17 cellular contexts compared by ENCODE assay signal in genomic region chr2:239814917-239815637, GRCh38.
A peak's percentile ranks its signal among the peaks of the same experiment; 100 is the strongest.
DNase-seq lines count a peak whose midpoint lies in the region; ATAC-seq and TF ChIP-seq lines count a peak whose summit lies in the region.
"Had no signal": no experiment of that assay in that cellular context is flagged by ENCODE, and none has a peak within 500 bp of the region (broad histone marks: within the 10 kb centered on the region; RNA-seq: fewer than 3 reads in every experiment).

No MANE protein-coding gene starts in this region.

- peak overlapping the region; percentile 65 to 94 (median 77) for H3K27ac Mint-ChIP-seq in brain
- H3K27ac Mint-ChIP-seq: activated T-helper 2 cell treated with anti-CD3 and anti-CD28 coated beads, Interferon-gamma antibody, Interleukin-2, Interleukin-4, amounts not matched to agents 10 μg/mL and 5 μg/mL and 100 μg/mL, durations not matched to agents 14 hours and 24 hours and 36 hours; stimulated activated naive B cell treated with anti-CD40 and anti-IgM and Interleukin-4, amounts not matched to agents 10 μg/mL and 1 μg/mL and 100 μg/mL, for 72 hours; T-cell had no signal

- no peaks in the 10 kb centered on the region for H3K36me3 Mint-ChIP-seq in brain
- H3K36me3 Mint-ChIP-seq: stimulated activated naive B cell treated with anti-CD40 and anti-IgM and Interleukin-4, amounts not matched to agents 10 μg/mL and 1 μg/mL and 100 μg/mL, for 72 hours; T-cell had no signal

- 60% methylated on average over 4 of the region's 19 CpGs; no CpG with 5 or more reads in 1 of the 2 experiments for WGBS in IMR-90 (ENCODE audit: extremely low coverage in 2 of 2, insufficient read length in 1 of 2), 2 experiments
- WGBS in sigmoid colon, 2 donors, result 25 to 66% methylated on average over 19 of the region's 19 CpGs

- no peak for TF ChIP-seq CTCF in IMR-90 (conservative IDR thresholded peaks at IDR 0.05; ENCODE audit: low read depth, low read length)
- TF ChIP-seq CTCF in brain (conservative IDR thresholded peaks at IDR 0.05), result no peak
- TF ChIP-seq CTCF in sigmoid colon (IDR thresholded peaks at IDR 0.05), result no peak

- POLR2A ChIA-PET in IMR-90 (lab: Charles Lee; ENCODE audit: unreplicated experiment), result no interaction called here

- H2AK9ac ChIP-seq in IMR-90 (replicated peaks; ENCODE audit: low read depth, low read length, poor library complexity), result no peak overlapping the region

- in situ Hi-C loops in IMR-90 (cut with MboI; ENCODE audit: low sequenced_read_pairs), result no loop called here

- H3K56ac ChIP-seq in IMR-90 (ENCODE audit: extremely low read depth, insufficient read depth, low read length), result no peak overlapping the region

- H3K4me2 ChIP-seq in IMR-90 (ENCODE audit: low read depth, low read length), result no peak overlapping the region

- H3K9me3 ChIP-seq in IMR-90 (ENCODE audit: control insufficient read depth, insufficient read depth, low read length) (peaks cover 49% of the 10 kb centered on the region), sigmoid colon (no peaks in the 10 kb centered on the region), SJCRH30 (replicated peaks) (no peaks in the 10 kb centered on the region)
- H3K9me3 ChIP-seq: breast epithelium had no signal

- no peak overlapping the region for H2BK15ac ChIP-seq in IMR-90 (ENCODE audit: low read depth, low read length)

- DNase-seq in IMR-90 (no peak), left kidney (ENCODE audit: low read depth, low spot score) (peak; percentile 55), sigmoid colon (peak; percentile 92), HCEC 1CT (no peak), NCI-H2227 treated with DMSO at 0.1 percent for 48 hours (lab: John Stamatoyannopoulos, UW) (no peak), SJCRH30 (no peak), T-helper 9 cell (no peak)
- DNase-seq: activated CD4-positive, alpha-beta T cell treated with anti-CD3 and anti-CD28 coated beads, Interleukin-2, amount 50 U/mL, for 1 hour; C1 segment of cervical spinal cord; EL; NCI-H1930; stimulated activated CD4-positive, alpha-beta T cell treated with anti-CD3 and anti-CD28 coated beads, Interleukin-4, amount 100 ng/mL, for 4 hours; stimulated activated naive B cell treated with anti-CD40 and anti-IgM and Interleukin-4, amounts not matched to agents 10 μg/mL and 1 μg/mL and 100 μg/mL, for 72 hours; T-cell had no signal

- peaks cover 58% of the 10 kb centered on the region for H3K4me1 Mint-ChIP-seq in brain
- H3K4me1 Mint-ChIP-seq: T-cell had no signal

- H4K91ac ChIP-seq in IMR-90 (ENCODE audit: insufficient read depth, low read depth, low read length), result no peak overlapping the region

- H3K27me3 Mint-ChIP-seq in brain, result no peaks in the 10 kb centered on the region

- intact Hi-C loops in IMR-90 (cut with micrococcal nuclease) (no loop called here), sigmoid colon (cut with DNase I) (loop anchor here (10.0 kb wide), 5 partner anchors 170 to 740 kb away; partner anchors contain the start of gene HDAC4)

- H3K4me3 Mint-ChIP-seq in brain, result no peak overlapping the region
- H3K4me3 Mint-ChIP-seq: stimulated activated naive B cell treated with anti-CD40 and anti-IgM and Interleukin-4, amounts not matched to agents 10 μg/mL and 1 μg/mL and 100 μg/mL, for 72 hours; T-cell had no signal

- no peak overlapping the region for H3K18ac ChIP-seq in IMR-90 (ENCODE audit: low read depth, low read length)

- TF ChIP-seq EP300 in sigmoid colon (IDR thresholded peaks at IDR 0.05), result peak in 3 of 4 donors; percentile 43 to 92 (median 82)

- H3K36me3 ChIP-seq in IMR-90 (ENCODE audit: control insufficient read depth, insufficient read depth, low read length), result no peaks in the 10 kb centered on the region
- H3K36me3 ChIP-seq in sigmoid colon, result no peaks in the 10 kb centered on the region
- no peaks in the 10 kb centered on the region for H3K36me3 ChIP-seq in SJCRH30
- H3K36me3 ChIP-seq: breast epithelium had no signal

- no peak overlapping the region for H4K8ac ChIP-seq in IMR-90 (ENCODE audit: low read depth in 2 of 2, low read length in 2 of 2)

- no peak overlapping the region for H2AK5ac ChIP-seq in IMR-90 (ENCODE audit: low read depth, low read length)

- TF ChIP-seq RAD21 in IMR-90 (IDR thresholded peaks at IDR 0.05; ENCODE audit: low read length), result no peak

- no peak overlapping the region for H3K9ac ChIP-seq in IMR-90 (ENCODE audit: low read depth, low read length)

- H3K27ac ChIP-seq in IMR-90 (ENCODE audit: insufficient read depth, low read length) (no peak overlapping the region), sigmoid colon (peak overlapping the region; percentile 89 to 97 (median 92)), SJCRH30 (no peak overlapping the region)

- H3K23ac ChIP-seq in IMR-90 (ENCODE audit: low read depth, low read length), result no peak overlapping the region

- no peaks in the 10 kb centered on the region for H3K79me1 ChIP-seq in IMR-90 (ENCODE audit: low read depth in 1 of 2, low read length in 2 of 2)

- CTCF ChIA-PET in IMR-90 (lab: Yijun Ruan, JAX), result no interaction called here

- no peak for TF ChIP-seq POLR2A in IMR-90 (IDR thresholded peaks at IDR 0.05; ENCODE audit: low read depth, low read length)
- no peak for TF ChIP-seq POLR2A in sigmoid colon (IDR thresholded peaks at IDR 0.05)

- no peaks in the 10 kb centered on the region for H4K20me1 ChIP-seq in IMR-90 (ENCODE audit: insufficient read depth, low read length)

- peak overlapping the region; percentile 58 for H2AFZ ChIP-seq in IMR-90 (replicated peaks; ENCODE audit: low read length, poor library complexity)

- no peak overlapping the region for H2BK20ac ChIP-seq in IMR-90 (ENCODE audit: low read depth, low read length)

- no peak overlapping the region for H2BK120ac ChIP-seq in IMR-90 (ENCODE audit: low read depth, low read length)

- H3K14ac ChIP-seq in IMR-90 (replicated peaks; ENCODE audit: low read depth, low read length), result no peak overlapping the region

- H3K4ac ChIP-seq in IMR-90 (ENCODE audit: low read depth, low read length), result no peak overlapping the region

- no peak overlapping the region for H3K4me3 ChIP-seq in IMR-90 (ENCODE audit: insufficient read depth, low read depth, low read length)
- H3K4me3 ChIP-seq in sigmoid colon, result peak overlapping the region in 1 of 4 donors; percentile 3
- H3K4me3 ChIP-seq in SJCRH30, result no peak overlapping the region
- H3K4me3 ChIP-seq: breast epithelium had no signal

- H2BK5ac ChIP-seq in IMR-90 (ENCODE audit: low read depth, low read length, poor library complexity, severe bottlenecking), result no peak overlapping the region

- H3K9me1 ChIP-seq in IMR-90 (ENCODE audit: insufficient read depth, low read length), result no peaks in the 10 kb centered on the region

- H4K5ac ChIP-seq in IMR-90 (ENCODE audit: low read depth, low read length), result no peak overlapping the region

- H3K4me1 ChIP-seq in IMR-90 (ENCODE audit: control insufficient read depth, insufficient read depth, low read length) (no peaks in the 10 kb centered on the region), sigmoid colon (peaks cover 0 to 48% (median 40%) of the 10 kb centered on the region in 4 donors), SJCRH30 (no peaks in the 10 kb centered on the region)
- H3K4me1 ChIP-seq: breast epithelium had no signal

- H3K27me3 ChIP-seq in IMR-90 (ENCODE audit: control insufficient read depth, insufficient read depth, low read length) (no peaks in the 10 kb centered on the region), sigmoid colon (no peaks in the 10 kb centered on the region), SJCRH30 (peaks cover 6% of the 10 kb centered on the region; the same call in 1 of the 2 replicates)

- no TSS peak for BruUV-seq in IMR-90 (replicated peaks; lab: Mats Ljungman, UMichigan)

- ATAC-seq in IMR-90 (ENCODE audit: low read depth), result no peak
- ATAC-seq: stimulated activated naive B cell treated with anti-CD40 and anti-IgM and Interleukin-4, amounts not matched to agents 10 μg/mL and 1 μg/mL and 100 μg/mL, for 72 hours; T-cell had no signal

- H3K9me3 Mint-ChIP-seq in brain, result no peaks in the 10 kb centered on the region
- H3K9me3 Mint-ChIP-seq: activated T-helper 2 cell treated with anti-CD3 and anti-CD28 coated beads, Interferon-gamma antibody, Interleukin-2, Interleukin-4, amounts not matched to agents 10 μg/mL and 5 μg/mL and 100 μg/mL, durations not matched to agents 14 hours and 24 hours and 36 hours; T-cell had no signal

- dilution Hi-C loops in IMR-90 (cut with HindIII; ENCODE audit: low sequenced_read_pairs, unreplicated experiment), result no loop called here

TF ChIP-seq in IMR-90, 13 proteins besides CTCF, POLR2A, EP300 and RAD21 (continues in another document):
- no peak for TF ChIP-seq RCOR1 (IDR thresholded peaks at IDR 0.05; ENCODE audit: insufficient replicate concordance, low read length)
- no peak for TF ChIP-seq MXI1 (IDR thresholded peaks at IDR 0.05; ENCODE audit: borderline replicate concordance, low read depth, low read length)
- no peak for TF ChIP-seq FOS (IDR thresholded peaks at IDR 0.05; ENCODE audit: low read depth, low read length)
- TF ChIP-seq NFE2L2 (IDR thresholded peaks at IDR 0.05; ENCODE audit: low read depth, low read length), result no peak
- TF ChIP-seq RFX5 (IDR thresholded peaks at IDR 0.05; ENCODE audit: low read depth, low read length), result no peak
- TF ChIP-seq ELK1 (IDR thresholded peaks at IDR 0.05; ENCODE audit: borderline replicate concordance, low read depth, low read length), result no peak
- no peak for TF ChIP-seq USF2 (IDR thresholded peaks at IDR 0.05; ENCODE audit: low read depth, low read length)
- TF ChIP-seq MAZ (IDR thresholded peaks at IDR 0.05; ENCODE audit: borderline replicate concordance, low read depth, low read length), result no peak
- no peak for TF ChIP-seq BHLHE40 (IDR thresholded peaks at IDR 0.05; ENCODE audit: low read depth, low read length)
- no peak for TF ChIP-seq CHD1 (IDR thresholded peaks at IDR 0.05; ENCODE audit: low read depth, low read length)
- TF ChIP-seq CEBPB (IDR thresholded peaks at IDR 0.05; ENCODE audit: low read depth, low read length), result no peak
- no peak for TF ChIP-seq SMC3 (IDR thresholded peaks at IDR 0.05; ENCODE audit: low read depth, low read length)

Comparison
In these comparisons a context has a peak if more than half of its experiments do, and no peak if none do; other contexts are left out.
1. DNase-seq: peak in left kidney (single experiment) and sigmoid colon (single experiment); none in IMR-90 (single experiment), HCEC 1CT (single experiment), NCI-H2227 treated with DMSO at 0.1 percent for 48 hours (single experiment), SJCRH30 (0 of 2) and T-helper 9 cell (single experiment).
2. H3K27ac ChIP-seq: peak in sigmoid colon (4 of 4); none in IMR-90 (single experiment) and SJCRH30 (single experiment).